ENCODE assay signal across 11 cellular contexts in the genomic region with DNA sequence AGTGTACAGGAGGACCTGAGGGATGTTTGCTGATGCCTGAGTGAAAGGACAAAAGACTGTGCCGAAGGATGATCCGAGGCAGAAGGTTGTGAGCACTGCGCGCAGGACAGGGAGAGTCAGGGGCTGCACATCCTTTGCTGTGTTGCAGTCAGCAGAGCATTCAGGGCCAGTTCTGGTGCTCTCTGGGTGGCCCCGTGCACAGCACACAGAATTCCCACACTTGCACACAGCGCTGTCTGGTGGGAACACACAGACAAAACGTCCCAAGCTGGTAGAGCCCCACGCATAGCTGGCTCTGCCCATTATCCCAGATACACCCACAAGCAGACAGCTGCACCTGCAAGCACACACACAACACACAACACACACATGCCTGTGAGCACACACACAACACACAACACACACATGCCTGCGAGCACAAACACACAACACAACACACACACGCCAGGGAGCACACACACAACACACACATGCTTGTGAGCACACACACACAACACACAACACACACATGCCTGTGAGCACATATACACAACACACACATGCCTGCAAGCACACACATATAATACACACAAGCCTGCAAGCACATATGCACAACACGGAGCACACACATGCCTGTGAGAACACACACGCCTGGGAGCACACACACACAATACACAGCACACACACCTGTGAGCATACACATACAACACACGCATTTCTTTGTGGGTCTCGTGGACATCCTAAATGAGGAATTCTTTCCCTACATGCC.
DNase-seq lines count a peak whose midpoint lies in the region; ATAC-seq, FAIRE-seq and TF ChIP-seq lines count a peak whose summit lies in the region.
"Had no signal": no experiment of that assay in that cellular context is flagged by ENCODE, and none has a peak within 500 bp of the region (broad histone marks: within the 10 kb centered on the region; RNA-seq: fewer than 3 reads in every experiment).

No MANE protein-coding gene starts in this region.

- no peaks in the 10 kb centered on the region for H3K9me3 ChIP-seq in HEK293 (ENCODE audit: control insufficient read depth, insufficient read depth, low read depth, low read length)
- no peaks in the 10 kb centered on the region for H3K9me3 ChIP-seq in SK-N-SH
- H3K9me3 ChIP-seq in hepatocyte (ENCODE audit: low read depth) = no peaks in the 10 kb centered on the region
- H3K9me3 ChIP-seq in CD8-positive, alpha-beta memory T cell (ENCODE audit: low read length) = no peaks in the 10 kb centered on the region

- H3K4me1 Mint-ChIP-seq in stimulated activated naive B cell treated with anti-CD40 and anti-IgM and Interleukin-4, amounts not matched to agents 10 μg/mL and 1 μg/mL and 100 μg/mL, for 72 hours = peaks cover 8 to 11% of the 10 kb centered on the region in 2 donors
- no peaks in the 10 kb centered on the region for H3K4me1 Mint-ChIP-seq in CD8-positive, alpha-beta memory T cell
- H3K4me1 Mint-ChIP-seq: memory B cell had no signal

- H3K27me3 ChIP-seq in SK-N-SH (ENCODE audit: insufficient read depth) (no peaks in the 10 kb centered on the region), hepatocyte (no peaks in the 10 kb centered on the region)
- H3K27me3 ChIP-seq in CD8-positive, alpha-beta memory T cell (ENCODE audit: insufficient read depth, low read length, poor library complexity, severe bottlenecking) = no peaks in the 10 kb centered on the region

- H3K36me3 Mint-ChIP-seq in stimulated activated naive B cell treated with anti-CD40 and anti-IgM and Interleukin-4, amounts not matched to agents 10 μg/mL and 1 μg/mL and 100 μg/mL, for 72 hours = no peaks in the 10 kb centered on the region
- no peaks in the 10 kb centered on the region for H3K36me3 Mint-ChIP-seq in CD8-positive, alpha-beta memory T cell
- H3K36me3 Mint-ChIP-seq: activated CD4-positive, alpha-beta memory T cell treated with anti-CD3 and anti-CD28 coated beads for 36 hours; activated naive CD4-positive, alpha-beta T cell treated with anti-CD3 and anti-CD28 coated beads, Interleukin-2, amount 50 U/mL, for 72 hours; memory B cell had no signal

- H3K4me2 ChIP-seq in SK-N-SH (peak overlapping the region; percentile 75), hepatocyte (peak overlapping the region; percentile 20)

- peak overlapping the region; percentile 42; the same call in 1 of the 2 replicates for H3K9ac ChIP-seq in SK-N-SH

- no peak for TF ChIP-seq CTCF in HEK293 (tag by site-specific recombination; IDR thresholded peaks at IDR 0.05)
- TF ChIP-seq CTCF in SK-N-SH (IDR thresholded peaks at IDR 0.05) = no peak
- TF ChIP-seq CTCF in hepatocyte (IDR thresholded peaks at IDR 0.05; ENCODE audit: poor library complexity) = no peak

- peaks cover 16 to 17% of the 10 kb centered on the region in 2 donors for H3K27me3 Mint-ChIP-seq in stimulated activated naive B cell treated with anti-CD40 and anti-IgM and Interleukin-4, amounts not matched to agents 10 μg/mL and 1 μg/mL and 100 μg/mL, for 72 hours
- H3K27me3 Mint-ChIP-seq in CD8-positive, alpha-beta memory T cell = peaks cover 1 to 10% of the 10 kb centered on the region in 2 donors

- no peak overlapping the region for H3K4me3 Mint-ChIP-seq in stimulated activated naive B cell treated with anti-CD40 and anti-IgM and Interleukin-4, amounts not matched to agents 10 μg/mL and 1 μg/mL and 100 μg/mL, for 72 hours
- H3K4me3 Mint-ChIP-seq in CD8-positive, alpha-beta memory T cell = no peak overlapping the region
- H3K4me3 Mint-ChIP-seq: activated CD4-positive, alpha-beta memory T cell treated with anti-CD3 and anti-CD28 coated beads for 36 hours; memory B cell had no signal

- WGBS in SK-N-SH (ENCODE audit: low lambda C conversion rate) = 73% methylated on average over 10 of the region's 14 CpGs
- 81% methylated on average over 14 of the region's 14 CpGs for WGBS in hepatocyte (ENCODE audit: low lambda C conversion rate, missing lambda C conversion rate)

- peak overlapping the region; percentile 71 for H3K27ac ChIP-seq in HEK293 (ENCODE audit: extremely low read depth, low read depth, low read length)
- H3K27ac ChIP-seq in SK-N-SH (ENCODE audit: low read depth in 2 of 2, low read length in 1 of 2) = peak overlapping the region; percentile 84 to 87
- peak overlapping the region; percentile 53 for H3K27ac ChIP-seq in hepatocyte
- H3K27ac ChIP-seq in CD8-positive, alpha-beta memory T cell (ENCODE audit: low read depth, low read length) = no peak overlapping the region

- no peak for TF ChIP-seq EP300 in SK-N-SH (IDR thresholded peaks at IDR 0.05; ENCODE audit: borderline replicate concordance in 1 of 2, low read depth in 1 of 2, low read length in 1 of 2)

- peaks cover 13% of the 10 kb centered on the region for H3K4me1 ChIP-seq in HEK293 (ENCODE audit: control insufficient read depth, insufficient read depth, low read length)
- H3K4me1 ChIP-seq in SK-N-SH (ENCODE audit: control insufficient read depth in 1 of 2, insufficient read depth in 2 of 2, low read depth in 1 of 2, low read length in 1 of 2) = peaks cover 19 to 43% of the 10 kb centered on the region in 2 experiments; a peak in 3 of 4 replicates
- H3K4me1 ChIP-seq in hepatocyte (ENCODE audit: insufficient read depth) = peaks cover 16% of the 10 kb centered on the region
- H3K4me1 ChIP-seq in CD8-positive, alpha-beta memory T cell (ENCODE audit: insufficient read depth, low read length) = no peaks in the 10 kb centered on the region

- H4K20me1 ChIP-seq in SK-N-SH (ENCODE audit: insufficient read depth) = no peaks in the 10 kb centered on the region
- no peaks in the 10 kb centered on the region for H4K20me1 ChIP-seq in hepatocyte (ENCODE audit: insufficient read depth, poor library complexity, severe bottlenecking)

- H3K36me3 ChIP-seq in HEK293 (ENCODE audit: control insufficient read depth in 2 of 2, insufficient read depth in 1 of 2, low read length in 2 of 2) = no peaks in the 10 kb centered on the region
- H3K36me3 ChIP-seq in SK-N-SH (replicated peaks in 1 of 2; ENCODE audit: control insufficient read depth in 1 of 2, insufficient read depth in 2 of 2, low read length in 1 of 2) = no peaks in the 10 kb centered on the region
- H3K36me3 ChIP-seq in hepatocyte (replicated peaks; ENCODE audit: insufficient read depth, low read depth) = no peaks in the 10 kb centered on the region
- no peaks in the 10 kb centered on the region for H3K36me3 ChIP-seq in CD8-positive, alpha-beta memory T cell (ENCODE audit: insufficient read depth, low read length)

- no peak for TF ChIP-seq RAD21 in SK-N-SH (IDR thresholded peaks at IDR 0.05; ENCODE audit: low read length)

- FAIRE-seq in GM19239 (lab: Jason Lieb, UNC) = no peak

- POLR2A ChIA-PET in HEK293 (lab: Yijun Ruan, JAX) (interaction anchor here (1.0 kb wide), 1 partner anchor 105 kb away, joined by 3 read pairs; no protein-coding TSS in a partner anchor), SK-N-SH (lab: Yijun Ruan, JAX) (no interaction called here)
- POLR2A ChIA-PET in CD8-positive, alpha-beta memory T cell (lab: Charles Lee) = no interaction called here

- no peaks in the 10 kb centered on the region for H3K79me2 ChIP-seq in SK-N-SH (ENCODE audit: insufficient read depth)
- no peaks in the 10 kb centered on the region for H3K79me2 ChIP-seq in hepatocyte

- CTCF ChIA-PET in HEK293 (lab: Yijun Ruan, JAX) = interaction anchor here (1.5 to 3.1 kb wide), 2 partner anchors 9 to 17 kb away, joined by 4 to 24 read pairs; no protein-coding TSS in a partner anchor
- CTCF ChIA-PET in SK-N-SH (lab: Yijun Ruan, JAX) = interaction anchor here (0.9 to 3.8 kb wide), 7 partner anchors 9 to 76 kb away, joined by 3 to 19 read pairs (median 3); no protein-coding TSS in a partner anchor
- CTCF ChIA-PET in CD8-positive, alpha-beta memory T cell (lab: Charles Lee) = no interaction called here

- H3K9me2 ChIP-seq in SK-N-SH = no peaks in the 10 kb centered on the region
- H3K9me2 ChIP-seq in hepatocyte (replicated peaks; ENCODE audit: insufficient read depth) = no peaks in the 10 kb centered on the region

- H3K4me3 ChIP-seq in HEK293 (ENCODE audit: low read depth, low read length) (no peak overlapping the region), SK-N-SH (ENCODE audit: low read depth in 2 of 2, low read length in 1 of 2) (no peak overlapping the region), hepatocyte (no peak overlapping the region)
- no peak overlapping the region for H3K4me3 ChIP-seq in CD8-positive, alpha-beta memory T cell (ENCODE audit: low read length)

- H3K27ac Mint-ChIP-seq in stimulated activated naive B cell treated with anti-CD40 and anti-IgM and Interleukin-4, amounts not matched to agents 10 μg/mL and 1 μg/mL and 100 μg/mL, for 72 hours = peak overlapping the region; percentile 87
- peak overlapping the region in 1 of 8 donors; percentile 32 for H3K27ac Mint-ChIP-seq in CD8-positive, alpha-beta memory T cell
- H3K27ac Mint-ChIP-seq: activated CD4-positive, alpha-beta memory T cell treated with anti-CD3 and anti-CD28 coated beads for 36 hours; activated naive CD4-positive, alpha-beta T cell treated with anti-CD3 and anti-CD28 coated beads, Interleukin-2, amount 50 U/mL, for 72 hours; memory B cell had no signal

- H3K9me3 Mint-ChIP-seq in stimulated activated naive B cell treated with anti-CD40 and anti-IgM and Interleukin-4, amounts not matched to agents 10 μg/mL and 1 μg/mL and 100 μg/mL, for 72 hours = no peaks in the 10 kb centered on the region
- no peaks in the 10 kb centered on the region for H3K9me3 Mint-ChIP-seq in CD8-positive, alpha-beta memory T cell
- H3K9me3 Mint-ChIP-seq: activated CD4-positive, alpha-beta memory T cell treated with anti-CD3 and anti-CD28 coated beads for 36 hours; activated naive CD4-positive, alpha-beta T cell treated with anti-CD3 and anti-CD28 coated beads, Interleukin-2, amount 50 U/mL, for 72 hours; memory B cell had no signal

- DNase-seq in SK-N-SH = no peak
- DNase-seq in hepatocyte (ENCODE audit: low spot score) = no peak
- no peak for DNase-seq in stimulated activated naive B cell treated with anti-CD40 and anti-IgM and Interleukin-4, amounts not matched to agents 10 μg/mL and 1 μg/mL and 100 μg/mL, for 72 hours
- DNase-seq in stimulated activated naive CD4-positive, alpha-beta T cell treated with Interleukin-2 at 50 U/mL for 16 hours (lab: John Stamatoyannopoulos, UW) = no peak
- no peak for DNase-seq in CD8-positive, alpha-beta memory T cell
- no peak for DNase-seq in SW480 (ENCODE audit: low spot score)
- no peak for DNase-seq in GM19239 (ENCODE audit: insufficient read length, low spot score)
- DNase-seq: activated CD4-positive, alpha-beta memory T cell treated with anti-CD3 and anti-CD28 coated beads for 36 hours had no signal

- no peak for ATAC-seq in stimulated activated naive B cell treated with anti-CD40 and anti-IgM and Interleukin-4, amounts not matched to agents 10 μg/mL and 1 μg/mL and 100 μg/mL, for 72 hours (replicated peaks)
- ATAC-seq: activated naive CD4-positive, alpha-beta T cell treated with anti-CD3 and anti-CD28 coated beads, Interleukin-2, amount 50 U/mL, for 72 hours had no signal

- peaks cover 8% of the 10 kb centered on the region for H3F3A ChIP-seq in SK-N-SH (replicated peaks; ENCODE audit: insufficient read depth)

- H2AFZ ChIP-seq in SK-N-SH (ENCODE audit: low read depth) (peak overlapping the region; percentile 80; the same call in 1 of the 2 replicates), hepatocyte (no peak overlapping the region)

TF ChIP-seq in HEK293, 187 proteins besides CTCF, POLR2A, EP300 and RAD21 (continues in another document):
- TF ChIP-seq ZBTB20 (tag by site-specific recombination; IDR thresholded peaks at IDR 0.05) = peak; percentile 29; the same call in 1 of the 2 replicates

TF ChIP-seq in SK-N-SH, 30 proteins besides CTCF, POLR2A, EP300 and RAD21 (continues in another document):
- no peak for TF ChIP-seq RCOR1 (IDR thresholded peaks at IDR 0.05; ENCODE audit: low read length)
